In genomic region chr19:40529093-40529954, GRCh38 we compare ENCODE assay signal across 8 cellular contexts. TPM values are rescaled to one million over a fixed set of nuclear protein-coding genes. Genes with fewer than 3 reads are reported as not detected.
DNase-seq lines count a peak whose midpoint lies in the region; ATAC-seq and TF ChIP-seq lines count a peak whose summit lies in the region.

No MANE protein-coding gene starts in this region.

- H3K27me3 ChIP-seq in Caco-2 (replicated peaks; ENCODE audit: control insufficient read depth, insufficient read depth, low read length) = no peaks in the 10 kb centered on the region

- H3K4me1 ChIP-seq in Caco-2 (peaks cover 12% of the 10 kb centered on the region), HEK293 (ENCODE audit: control insufficient read depth, insufficient read depth, low read length) (peaks cover 17% of the 10 kb centered on the region)

- H3K9me3 ChIP-seq in Caco-2 (no peaks in the 10 kb centered on the region), HEK293 (ENCODE audit: control insufficient read depth, insufficient read depth, low read depth, low read length) (no peaks in the 10 kb centered on the region)

- peak overlapping the region; percentile 72 for H3K4me3 Mint-ChIP-seq in Caco-2 (ENCODE audit: unreplicated experiment)

- H3K4me3 ChIP-seq in Caco-2 (ENCODE audit: low read depth, low read length) = peak overlapping the region; percentile 49
- H3K4me3 ChIP-seq in HEK293 (ENCODE audit: low read depth, low read length) = peak overlapping the region; percentile 19
- peak overlapping the region; percentile 27 to 33 for H3K4me3 ChIP-seq in cardiac fibroblast (replicated peaks in 1 of 2; ENCODE audit: low read depth in 2 of 2, low read length in 2 of 2)

- H3K27ac Mint-ChIP-seq in Caco-2 (ENCODE audit: unreplicated experiment) = peak overlapping the region; percentile 19

- no peaks in the 10 kb centered on the region for H3K36me3 Mint-ChIP-seq in Caco-2 (ENCODE audit: insufficient read depth, unreplicated experiment)

- peak overlapping the region; percentile 39 for H3K27ac ChIP-seq in HEK293 (ENCODE audit: extremely low read depth, low read depth, low read length)

- POLR2A ChIA-PET in Caco-2 (lab: Charles Lee) (no interaction called here), HEK293 (lab: Yijun Ruan, JAX) (interaction anchor here (1.5 kb wide), 1 partner anchor 74 kb away, joined by 3 read pairs; no protein-coding TSS in a partner anchor)

- TF ChIP-seq CTCF in Caco-2 (IDR thresholded peaks at IDR 0.05; ENCODE audit: insufficient read depth in 1 of 2, low read depth in 1 of 2, low read length in 1 of 2, severe bottlenecking in 1 of 2, unreplicated experiment in 1 of 2) (peak; percentile 94 to 98), HEK293 (tag by site-specific recombination; IDR thresholded peaks at IDR 0.05) (peak; percentile 100), cardiac fibroblast (IDR thresholded peaks at IDR 0.05; ENCODE audit: low read depth, low read length) (peak; percentile 88)

- no peaks in the 10 kb centered on the region for H3K27me3 Mint-ChIP-seq in Caco-2 (ENCODE audit: insufficient read depth, unreplicated experiment)

- intact Hi-C loops in Caco-2 (cut with micrococcal nuclease; ENCODE audit: unreplicated experiment) = loop anchor here (2.0 to 5.0 kb wide), 2 partner anchors 62 to 69 kb away; partner anchors contain the start of genes BLVRB and SPTBN4

- no peaks in the 10 kb centered on the region for H3K9me3 Mint-ChIP-seq in Caco-2 (ENCODE audit: unreplicated experiment)

- H3K36me3 ChIP-seq in Caco-2 (ENCODE audit: control insufficient read depth, insufficient read depth, low read length) (no peaks in the 10 kb centered on the region), HEK293 (ENCODE audit: control insufficient read depth in 2 of 2, insufficient read depth in 1 of 2, low read length in 2 of 2) (no peaks in the 10 kb centered on the region; a peak in 1 of 3 replicates)

- H3K4me1 Mint-ChIP-seq in Caco-2 (ENCODE audit: low read depth, unreplicated experiment) = peaks cover 7% of the 10 kb centered on the region

- CTCF ChIA-PET in Caco-2 (lab: Charles Lee) (interaction anchor here (0.7 kb wide), 2 partner anchors 41 to 834 kb away, joined by 5 to 11 read pairs; no protein-coding TSS in a partner anchor), HEK293 (lab: Yijun Ruan, JAX) (interaction anchor here (0.6 to 13.3 kb wide), 33 partner anchors 8 to 613 kb away, joined by 3 to 259 read pairs (median 4); partner anchors contain the start of gene LTBP4)

- DNase-seq in Caco-2 (peak; percentile 85 to 91), NCI-H2196 treated with DMSO at 0.1 percent for 48 hours (lab: John Stamatoyannopoulos, UW; ENCODE audit: unreplicated experiment) (peak; percentile 84), cardiac fibroblast (ENCODE audit: low read depth in 2 of 2) (peak; percentile 79 to 82), islet precursor cell (peak; percentile 92), smooth muscle cell of the brain vasculature (ENCODE audit: low read depth, low spot score) (peak; percentile 37)
- peak; percentile 79 to 81 (median 80) for DNase-seq in activated CD4-positive, CD25-positive, alpha-beta regulatory T cell (lab: John Stamatoyannopoulos, UW)

- no TSS peak for BruUV-seq in Caco-2 (replicated peaks; lab: Mats Ljungman, UMichigan)

- no peak for ATAC-seq in GM19467 (IDR thresholded peaks at IDR 0.05; ENCODE audit: unreplicated experiment)

TF ChIP-seq in HEK293, 187 proteins besides CTCF, POLR2A, EP300 and RAD21 (continues in another document):
- no peak for TF ChIP-seq ZSCAN4 (tag by site-specific recombination; IDR thresholded peaks at IDR 0.05)
- TF ChIP-seq ZBTB1 (tag by site-specific recombination; IDR thresholded peaks at IDR 0.05) = no peak
- no peak for TF ChIP-seq ZSCAN23 (tag by site-specific recombination; IDR thresholded peaks at IDR 0.05)
- peak; percentile 68 for TF ChIP-seq ZNF223 (tag by site-specific recombination; IDR thresholded peaks at IDR 0.05)
- TF ChIP-seq, protein P1, sequence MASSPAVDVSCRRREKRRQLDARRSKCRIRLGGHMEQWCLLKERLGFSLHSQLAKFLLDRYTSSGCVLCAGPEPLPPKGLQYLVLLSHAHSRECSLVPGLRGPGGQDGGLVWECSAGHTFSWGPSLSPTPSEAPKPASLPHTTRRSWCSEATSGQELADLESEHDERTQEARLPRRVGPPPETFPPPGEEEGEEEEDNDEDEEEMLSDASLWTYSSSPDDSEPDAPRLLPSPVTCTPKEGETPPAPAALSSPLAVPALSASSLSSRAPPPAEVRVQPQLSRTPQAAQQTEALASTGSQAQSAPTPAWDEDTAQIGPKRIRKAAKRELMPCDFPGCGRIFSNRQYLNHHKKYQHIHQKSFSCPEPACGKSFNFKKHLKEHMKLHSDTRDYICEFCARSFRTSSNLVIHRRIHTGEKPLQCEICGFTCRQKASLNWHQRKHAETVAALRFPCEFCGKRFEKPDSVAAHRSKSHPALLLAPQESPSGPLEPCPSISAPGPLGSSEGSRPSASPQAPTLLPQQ (tag by site-specific recombination; IDR thresholded peaks at IDR 0.05) = peak; percentile 92
- no peak for TF ChIP-seq MYNN (tag by site-specific recombination; IDR thresholded peaks at IDR 0.05; ENCODE audit: borderline replicate concordance)
- TF ChIP-seq ZNF133 (tag by site-specific recombination; IDR thresholded peaks at IDR 0.05) = no peak
- no peak for TF ChIP-seq ZBTB6 (tag by site-specific recombination; IDR thresholded peaks at IDR 0.05)
- peak; percentile 85 for TF ChIP-seq SP3 (tag by site-specific recombination; IDR thresholded peaks at IDR 0.05)
- TF ChIP-seq ZNF214 (tag by site-specific recombination; IDR thresholded peaks at IDR 0.05; ENCODE audit: borderline replicate concordance) = no peak
- TF ChIP-seq ZNF140 (tag by site-specific recombination; IDR thresholded peaks at IDR 0.05) = no peak
- TF ChIP-seq, protein P2, sequence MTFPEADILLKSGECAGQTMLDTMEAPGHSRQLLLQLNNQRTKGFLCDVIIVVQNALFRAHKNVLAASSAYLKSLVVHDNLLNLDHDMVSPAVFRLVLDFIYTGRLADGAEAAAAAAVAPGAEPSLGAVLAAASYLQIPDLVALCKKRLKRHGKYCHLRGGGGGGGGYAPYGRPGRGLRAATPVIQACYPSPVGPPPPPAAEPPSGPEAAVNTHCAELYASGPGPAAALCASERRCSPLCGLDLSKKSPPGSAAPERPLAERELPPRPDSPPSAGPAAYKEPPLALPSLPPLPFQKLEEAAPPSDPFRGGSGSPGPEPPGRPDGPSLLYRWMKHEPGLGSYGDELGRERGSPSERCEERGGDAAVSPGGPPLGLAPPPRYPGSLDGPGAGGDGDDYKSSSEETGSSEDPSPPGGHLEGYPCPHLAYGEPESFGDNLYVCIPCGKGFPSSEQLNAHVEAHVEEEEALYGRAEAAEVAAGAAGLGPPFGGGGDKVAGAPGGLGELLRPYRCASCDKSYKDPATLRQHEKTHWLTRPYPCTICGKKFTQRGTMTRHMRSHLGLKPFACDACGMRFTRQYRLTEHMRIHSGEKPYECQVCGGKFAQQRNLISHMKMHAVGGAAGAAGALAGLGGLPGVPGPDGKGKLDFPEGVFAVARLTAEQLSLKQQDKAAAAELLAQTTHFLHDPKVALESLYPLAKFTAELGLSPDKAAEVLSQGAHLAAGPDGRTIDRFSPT (tag by site-specific recombination; IDR thresholded peaks at IDR 0.05) = peak; percentile 39; the same call in 1 of the 2 replicates
- no peak for TF ChIP-seq ZBTB11 (tag by site-specific recombination; conservative IDR thresholded peaks at IDR 0.05; ENCODE audit: low read depth)
- peak; percentile 80 for TF ChIP-seq ZFP69B (tag by site-specific recombination; IDR thresholded peaks at IDR 0.05)
- no peak for TF ChIP-seq ZNF426 (tag by site-specific recombination; IDR thresholded peaks at IDR 0.05)

RNA-seq across cellular contexts. Expression of gene SHKBP1, which starts 47.3 kb away (rescaled TPM):
- 81.6 and 82.6 TPM in 2 replicates for total RNA-seq in Caco-2 (2022)

Comparison
In these comparisons a context has a peak if more than half of its experiments do, and no peak if none do; other contexts are left out.
1. DNase-seq: peak in every context shown above with its lines; median percentile 92 in islet precursor cell; 88 in Caco-2; 84 in NCI-H2196 treated with DMSO at 0.1 percent for 48 hours; 80 in cardiac fibroblast; 80 in activated CD4-positive, CD25-positive, alpha-beta regulatory T cell; 37 in smooth muscle cell of the brain vasculature.